ENCODE assay signal across 1 cellular context in the genomic region with DNA sequence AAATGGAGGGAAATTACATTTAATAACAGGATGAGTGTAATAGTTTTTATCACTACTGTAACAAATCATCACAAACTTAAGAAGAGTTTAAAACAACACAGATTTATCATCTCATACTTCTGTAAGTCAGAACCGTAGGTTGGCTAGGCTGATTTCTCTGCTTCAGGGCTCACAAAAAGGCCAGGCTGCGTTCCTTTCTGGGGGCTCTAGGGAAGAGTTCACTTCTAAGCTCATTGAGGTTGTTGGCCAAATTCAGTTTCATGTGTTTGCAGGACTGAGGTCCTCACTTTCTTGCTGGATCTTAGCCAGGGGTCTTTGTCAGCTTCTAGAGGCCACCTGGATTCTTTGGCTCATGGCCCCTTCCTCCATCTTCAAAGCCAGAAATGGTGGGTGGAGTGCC.
TF ChIP-seq lines count a peak whose summit lies in the region.

No MANE protein-coding gene starts in this region.

TF ChIP-seq in IMR-90, 13 proteins besides CTCF, POLR2A, EP300 and RAD21 (continued from another document):
- TF ChIP-seq, protein P1, sequence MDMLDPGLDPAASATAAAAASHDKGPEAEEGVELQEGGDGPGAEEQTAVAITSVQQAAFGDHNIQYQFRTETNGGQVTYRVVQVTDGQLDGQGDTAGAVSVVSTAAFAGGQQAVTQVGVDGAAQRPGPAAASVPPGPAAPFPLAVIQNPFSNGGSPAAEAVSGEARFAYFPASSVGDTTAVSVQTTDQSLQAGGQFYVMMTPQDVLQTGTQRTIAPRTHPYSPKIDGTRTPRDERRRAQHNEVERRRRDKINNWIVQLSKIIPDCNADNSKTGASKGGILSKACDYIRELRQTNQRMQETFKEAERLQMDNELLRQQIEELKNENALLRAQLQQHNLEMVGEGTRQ (IDR thresholded peaks at IDR 0.05; ENCODE audit: low read depth, low read length): no peak
- TF ChIP-seq MAZ (IDR thresholded peaks at IDR 0.05; ENCODE audit: borderline replicate concordance, low read depth, low read length) (no peak), BHLHE40 (IDR thresholded peaks at IDR 0.05; ENCODE audit: low read depth, low read length) (no peak), MXI1 (IDR thresholded peaks at IDR 0.05; ENCODE audit: borderline replicate concordance, low read depth, low read length) (no peak), FOS (IDR thresholded peaks at IDR 0.05; ENCODE audit: low read depth, low read length) (no peak), CEBPB (IDR thresholded peaks at IDR 0.05; ENCODE audit: low read depth, low read length) (no peak), NFE2L2 (IDR thresholded peaks at IDR 0.05; ENCODE audit: low read depth, low read length) (no peak)
